ENCODE assay signal across 9 cellular contexts in genomic region chr1:42684139-42684538, GRCh38. TPM values are rescaled to one million over a fixed set of nuclear protein-coding genes. Genes with fewer than 3 reads are reported as not detected.
DNase-seq lines count a peak whose midpoint lies in the region; ATAC-seq and TF ChIP-seq lines count a peak whose summit lies in the region.
"Had no signal": no experiment of that assay in that cellular context is flagged by ENCODE, and none has a peak within 500 bp of the region (broad histone marks: within the 10 kb centered on the region; RNA-seq: fewer than 3 reads in every experiment).

No MANE protein-coding gene starts in this region.

- H3K27ac ChIP-seq in OCI-LY3 (ENCODE audit: low read length) (no peak overlapping the region), mammary epithelial cell (ENCODE audit: insufficient read depth, low read depth, low read length) (no peak overlapping the region)

- no peaks in the 10 kb centered on the region for H3K27me3 ChIP-seq in OCI-LY3 (ENCODE audit: low read depth, low read length)
- H3K27me3 ChIP-seq in mammary epithelial cell (ENCODE audit: insufficient read depth, low read length) = no peaks in the 10 kb centered on the region

- peak overlapping the region; percentile 76 for H3K9ac ChIP-seq in OCI-LY3 (ENCODE audit: low read length)
- H3K9ac ChIP-seq in mammary epithelial cell (ENCODE audit: insufficient read depth, low read length) = peak overlapping the region; percentile 81

- H3K79me2 ChIP-seq in OCI-LY3 (ENCODE audit: low read length) (peaks cover 90% of the 10 kb centered on the region), mammary epithelial cell (ENCODE audit: insufficient read depth, low read length) (peaks cover 81% of the 10 kb centered on the region)

- POLR2A ChIA-PET in naive thymus-derived CD8-positive, alpha-beta T cell (lab: Charles Lee) = interaction anchor here (0.6 to 3.9 kb wide), 5 partner anchors 13 to 227 kb away, joined by 3 to 49 read pairs (median 8); partner anchors contain the start of genes C1orf50 and P3H1

- peak overlapping the region; percentile 94 for H3K4me2 ChIP-seq in OCI-LY3 (ENCODE audit: low read length)
- peak overlapping the region; percentile 93 for H3K4me2 ChIP-seq in mammary epithelial cell (ENCODE audit: insufficient read depth, low read depth, low read length)

- H3K4me1 Mint-ChIP-seq in naive thymus-derived CD8-positive, alpha-beta T cell = peaks cover 41 to 80% (median 78%) of the 10 kb centered on the region in 4 donors

- H3K9me3 ChIP-seq in OCI-LY3 (ENCODE audit: insufficient read depth, low read length) = no peaks in the 10 kb centered on the region
- no peaks in the 10 kb centered on the region for H3K9me3 ChIP-seq in mammary epithelial cell (replicated peaks; ENCODE audit: insufficient read depth, low read length)

- dilution Hi-C loops in mammary epithelial cell (cut with HindIII; ENCODE audit: low sequenced_read_pairs) = loop anchor here (5.0 kb wide), 1 partner anchor 58 kb away; the partner anchor contains the start of gene CLDN19

- peak overlapping the region in 9 of 10 donors; percentile 81 to 97 (median 94) for H3K27ac Mint-ChIP-seq in naive thymus-derived CD8-positive, alpha-beta T cell

- no TSS peak for BruUV-seq in mammary epithelial cell (replicated peaks; lab: Mats Ljungman, UMichigan)

- intact Hi-C loops in mammary epithelial cell (cut with micrococcal nuclease) = no loop called here

- WGBS in mammary epithelial cell (ENCODE audit: low coverage, missing lambda C conversion rate) = 56% methylated on average over 5 of the region's 5 CpGs

- H4K20me1 ChIP-seq in OCI-LY3 (ENCODE audit: insufficient read depth, low read length) (peaks cover 62% of the 10 kb centered on the region), mammary epithelial cell (ENCODE audit: insufficient read depth, low read length) (peaks cover 42% of the 10 kb centered on the region)

- peaks cover 0 to 2% (median 0%) of the 10 kb centered on the region in 9 donors for H3K9me3 Mint-ChIP-seq in naive thymus-derived CD8-positive, alpha-beta T cell

- DNase-seq in DMS 273 (lab: John Stamatoyannopoulos, UW; ENCODE audit: unreplicated experiment) (peak; percentile 73), DMS 273 treated with DMSO at 0.1 percent for 48 hours (lab: John Stamatoyannopoulos, UW) (no peak), mammary epithelial cell (peak; percentile 22), islet precursor cell (no peak)
- DNase-seq in naive thymus-derived CD8-positive, alpha-beta T cell = no peak

- H3K36me3 ChIP-seq in OCI-LY3 (replicated peaks; ENCODE audit: low read depth, low read length) (peaks cover 38% of the 10 kb centered on the region), mammary epithelial cell (ENCODE audit: insufficient read depth, low read length) (peaks cover 25% of the 10 kb centered on the region)

- H2AFZ ChIP-seq in OCI-LY3 (ENCODE audit: low read depth, low read length) (no peak overlapping the region), mammary epithelial cell (ENCODE audit: low read depth, low read length) (no peak overlapping the region)

- CTCF ChIA-PET in mammary epithelial cell (lab: Charles Lee; ENCODE audit: low non-redundant PET) = no interaction called here

- H3K4me3 ChIP-seq in OCI-LY3 (ENCODE audit: low read length) (peak overlapping the region; percentile 94), mammary epithelial cell (replicated peaks in 1 of 3; ENCODE audit: insufficient read depth in 1 of 3, low read depth in 2 of 3, low read length in 3 of 3) (peak overlapping the region; percentile 58 to 65 (median 63))

- H3K4me1 ChIP-seq in OCI-LY3 (ENCODE audit: low read length) (peaks cover 57% of the 10 kb centered on the region), mammary epithelial cell (ENCODE audit: insufficient read depth, low read length) (peaks cover 45% of the 10 kb centered on the region)

- peak overlapping the region; percentile 86 to 98 (median 94) for H3K4me3 Mint-ChIP-seq in naive thymus-derived CD8-positive, alpha-beta T cell

- peaks cover 0 to 35% (median 12%) of the 10 kb centered on the region in 3 donors for H3K36me3 Mint-ChIP-seq in naive thymus-derived CD8-positive, alpha-beta T cell

- in situ Hi-C loops in mammary epithelial cell (cut with MboI; ENCODE audit: low sequenced_read_pairs in 2 of 2) = no loop called here

- no peak for ATAC-seq in naive thymus-derived CD8-positive, alpha-beta T cell
- ATAC-seq in HG02763 (IDR thresholded peaks at IDR 0.05; ENCODE audit: unreplicated experiment) = no peak
- ATAC-seq in HG03045 (IDR thresholded peaks at IDR 0.05; ENCODE audit: unreplicated experiment) = no peak

- TF ChIP-seq CTCF in OCI-LY3 (IDR thresholded peaks at IDR 0.05; ENCODE audit: low read depth, low read length) (no peak), mammary epithelial cell (conservative IDR thresholded peaks at IDR 0.05 in 1 of 2, IDR thresholded peaks at IDR 0.05 in 1 of 2; ENCODE audit: extremely low read depth in 1 of 2, insufficient read depth in 1 of 2, low read depth in 1 of 2, low read length in 2 of 2) (no peak)

- H3K27me3 Mint-ChIP-seq in naive thymus-derived CD8-positive, alpha-beta T cell = peaks cover 0 to 1% (median 0%) of the 10 kb centered on the region in 5 donors

RNA-seq across cellular contexts. Expression of gene YBX1, which starts 1.9 kb away (rescaled TPM):
- 100 to 1,000 TPM; 442 to 862 TPM for total RNA-seq in mammary epithelial cell
- polyA plus RNA-seq in mammary epithelial cell = 1,097 TPM
- polyA minus RNA-seq in mammary epithelial cell = 959 TPM
- total RNA-seq in naive thymus-derived CD8-positive, alpha-beta T cell = 100 to 1,000 TPM; 308 to 319 TPM
- 10 to 100 TPM; 80.5 to 89.2 (median 83.0) TPM for polyA plus RNA-seq in naive thymus-derived CD8-positive, alpha-beta T cell

RNA-seq across cellular contexts. Expression of gene PPIH, which starts 25.9 kb away (rescaled TPM):
- 10 to 100 TPM; 17.5 to 45.1 TPM for total RNA-seq in mammary epithelial cell
- polyA plus RNA-seq in mammary epithelial cell = 55.0 TPM
- 13.2 TPM for polyA minus RNA-seq in mammary epithelial cell
- total RNA-seq in naive thymus-derived CD8-positive, alpha-beta T cell = 10 to 100 TPM; 46.3 to 49.4 TPM
- polyA plus RNA-seq in naive thymus-derived CD8-positive, alpha-beta T cell = 100 to 1,000 TPM in 1 of 3 donors, 10 to 100 TPM in 2; 82.3 to 100 (median 85.0) TPM

RNA-seq across cellular contexts. Expression of gene CLDN19, which starts 55.9 kb away (rescaled TPM):
- 1 to 10 TPM in 1 of 2 donors, not detected in 1; 2.5 TPM for total RNA-seq in mammary epithelial cell
- 0.10 TPM for polyA plus RNA-seq in mammary epithelial cell
- not detected for polyA minus RNA-seq in mammary epithelial cell
- total RNA-seq in naive thymus-derived CD8-positive, alpha-beta T cell = not detected
- polyA plus RNA-seq in naive thymus-derived CD8-positive, alpha-beta T cell = not detected
- total RNA-seq: activated CD8-positive, alpha-beta memory T cell treated with anti-CD3 and anti-CD28 coated beads for 36 hours had no signal

Comparison
In these comparisons a context has a peak if more than half of its experiments do, and no peak if none do; other contexts are left out.
1. DNase-seq: peak in DMS 273 (single experiment) and mammary epithelial cell (single experiment); none in DMS 273 treated with DMSO at 0.1 percent for 48 hours (single experiment), naive thymus-derived CD8-positive, alpha-beta T cell (0 of 10) and islet precursor cell (single experiment).